Comparison of ENCODE assay signal across 8 cellular contexts in the genomic region with DNA sequence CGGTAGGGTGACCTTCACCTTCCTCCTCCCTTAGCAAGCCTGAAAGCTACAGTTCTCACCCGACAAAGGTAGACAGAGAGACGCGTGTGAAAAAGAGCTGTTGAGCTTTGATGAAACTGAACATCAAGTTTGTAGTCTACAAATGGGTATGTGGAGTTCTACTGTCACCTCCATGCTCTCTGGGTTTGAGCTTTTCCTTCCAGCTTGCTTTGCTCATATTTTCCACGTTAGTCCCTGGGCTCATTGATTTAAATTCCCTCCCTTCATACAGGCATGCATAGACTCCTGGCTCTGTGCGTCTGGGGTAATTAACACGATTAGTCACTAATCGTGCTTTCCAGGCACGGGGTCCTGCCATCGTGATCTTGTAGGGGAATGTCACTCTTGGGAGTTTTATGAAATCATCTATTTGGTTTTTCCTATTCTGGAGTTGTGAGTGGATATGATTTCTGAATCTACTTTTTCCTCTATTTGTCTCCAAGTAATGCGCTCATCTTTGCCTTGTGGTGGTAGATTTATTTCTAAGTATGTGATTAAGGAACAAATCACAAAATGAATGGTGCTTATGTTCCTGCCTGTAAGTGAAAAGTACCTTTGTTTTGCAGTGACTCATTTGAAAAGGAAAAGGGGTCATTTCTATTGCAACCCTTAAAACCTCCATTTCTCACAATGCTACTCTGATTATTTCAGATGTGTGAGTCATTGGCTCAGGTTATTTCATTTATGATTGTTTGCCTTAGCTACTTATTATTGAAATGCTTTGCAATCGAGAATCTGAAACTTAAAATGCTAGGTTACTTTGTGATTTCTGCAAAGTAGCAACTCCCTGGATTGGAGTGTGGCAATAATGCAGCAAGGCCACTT.
A peak's percentile ranks its signal among the peaks of the same experiment; 100 is the strongest.
DNase-seq lines count a peak whose midpoint lies in the region; ATAC-seq and TF ChIP-seq lines count a peak whose summit lies in the region.

No MANE protein-coding gene starts in this region.

- TF ChIP-seq CTCF in upper lobe of left lung (IDR thresholded peaks at IDR 0.05): no peak

- no peaks in the 10 kb centered on the region for H3K27me3 ChIP-seq in upper lobe of left lung

- H3K4me3 ChIP-seq in upper lobe of left lung: no peak overlapping the region

- WGBS in upper lobe of left lung, 2 donors: 66 to 71% methylated on average over 12 of the region's 12 CpGs

- TF ChIP-seq EP300 in upper lobe of left lung (IDR thresholded peaks at IDR 0.05): no peak

- peaks cover 10% of the 10 kb centered on the region for H3K27me3 Mint-ChIP-seq in T-helper 2 cell treated with Interferon-gamma antibody and Interleukin-4, amounts not matched to agents 5 μg/mL and 100 μg/mL, for 36 hours (ENCODE audit: low read depth)

- DNase-seq in AML-193 (lab: John Stamatoyannopoulos, UW) (peak; percentile 92 to 97), glomerular endothelial cell (ENCODE audit: extremely low read depth, low read depth, low spot score) (peak; percentile 71), upper lobe of left lung (no peak), islet precursor cell (no peak)
- peak; percentile 33 for DNase-seq in T-helper 2 cell treated with Interferon-gamma antibody and Interleukin-4, amounts not matched to agents 5 μg/mL and 100 μg/mL, for 36 hours (ENCODE audit: low spot score)

- no peak for TF ChIP-seq POLR2A in upper lobe of left lung (IDR thresholded peaks at IDR 0.05)

- H3K9me3 Mint-ChIP-seq in T-helper 2 cell treated with Interferon-gamma antibody and Interleukin-4, amounts not matched to agents 5 μg/mL and 100 μg/mL, for 36 hours: no peaks in the 10 kb centered on the region

- no peaks in the 10 kb centered on the region for H3K9me3 ChIP-seq in upper lobe of left lung

- peaks cover 24 to 29% (median 26%) of the 10 kb centered on the region in 4 donors for H3K4me1 ChIP-seq in upper lobe of left lung

- H3K27ac ChIP-seq in upper lobe of left lung: peak overlapping the region; percentile 7 to 45 (median 36)

- peaks cover 4% of the 10 kb centered on the region for H3K36me3 Mint-ChIP-seq in T-helper 2 cell treated with Interferon-gamma antibody and Interleukin-4, amounts not matched to agents 5 μg/mL and 100 μg/mL, for 36 hours (ENCODE audit: low read depth)

- peak overlapping the region; percentile 88 for H3K27ac Mint-ChIP-seq in T-helper 2 cell treated with Interferon-gamma antibody and Interleukin-4, amounts not matched to agents 5 μg/mL and 100 μg/mL, for 36 hours

- H3K4me3 Mint-ChIP-seq in T-helper 2 cell treated with Interferon-gamma antibody and Interleukin-4, amounts not matched to agents 5 μg/mL and 100 μg/mL, for 36 hours: peak overlapping the region; percentile 40

- peak; percentile 68 for ATAC-seq in GM19043 (IDR thresholded peaks at IDR 0.05; ENCODE audit: low read depth, unreplicated experiment)
- peak; percentile 75 for ATAC-seq in HG03432 (IDR thresholded peaks at IDR 0.05; ENCODE audit: unreplicated experiment)
- ATAC-seq in upper lobe of left lung (ENCODE audit: low FRiP score in 2 of 2): peak in 1 of 2 donors; percentile 60
- ATAC-seq in HG03045 (IDR thresholded peaks at IDR 0.05; ENCODE audit: unreplicated experiment): no peak

- H3K36me3 ChIP-seq in upper lobe of left lung: no peaks in the 10 kb centered on the region

- H3K4me1 Mint-ChIP-seq in T-helper 2 cell treated with Interferon-gamma antibody and Interleukin-4, amounts not matched to agents 5 μg/mL and 100 μg/mL, for 36 hours (ENCODE audit: low read depth): peaks cover 44% of the 10 kb centered on the region

Comparison
In these comparisons a context has a peak if more than half of its experiments do, and no peak if none do; other contexts are left out.
1. DNase-seq: peak in AML-193 (2 of 2), T-helper 2 cell treated with Interferon-gamma antibody and Interleukin-4, amounts not matched to agents 5 μg/mL and 100 μg/mL, for 36 hours (single experiment) and glomerular endothelial cell (single experiment); none in upper lobe of left lung (0 of 2) and islet precursor cell (single experiment).